In genomic region chr3:103977417-103977816, GRCh38 we compare ENCODE assay signal across 22 cellular contexts.
DNase-seq lines count a peak whose midpoint lies in the region; ATAC-seq and TF ChIP-seq lines count a peak whose summit lies in the region.
"Had no signal": no experiment of that assay in that cellular context is flagged by ENCODE, and none has a peak within 500 bp of the region (broad histone marks: within the 10 kb centered on the region; RNA-seq: fewer than 3 reads in every experiment).

No MANE protein-coding gene starts in this region.

- H3K9me3 ChIP-seq in mesenchymal stem cell (ENCODE audit: control insufficient read depth, low read length): no peaks in the 10 kb centered on the region
- no peaks in the 10 kb centered on the region for H3K9me3 ChIP-seq in neural progenitor cell (ENCODE audit: low read depth)
- H3K9me3 ChIP-seq: BLaER1 had no signal

- H3K9me3 Mint-ChIP-seq in MCF 10A (ENCODE audit: unreplicated experiment) (no peaks in the 10 kb centered on the region), neural progenitor cell (peaks cover 2% of the 10 kb centered on the region)

- no peak overlapping the region for H2BK120ac ChIP-seq in mesenchymal stem cell (ENCODE audit: low read depth, low read length)

- H3K18ac ChIP-seq in mesenchymal stem cell (ENCODE audit: low read depth in 1 of 2, low read length in 2 of 2): no peak overlapping the region

- H3K36me3 ChIP-seq in mesenchymal stem cell (ENCODE audit: control insufficient read depth in 1 of 2, insufficient read depth in 2 of 2, low read depth in 1 of 2, low read length in 2 of 2): no peaks in the 10 kb centered on the region
- H3K36me3 ChIP-seq in neural progenitor cell: no peaks in the 10 kb centered on the region
- H3K36me3 ChIP-seq: BLaER1 had no signal

- H3K27ac Mint-ChIP-seq in MCF 10A (ENCODE audit: low read depth, unreplicated experiment): no peak overlapping the region
- no peak overlapping the region for H3K27ac Mint-ChIP-seq in neural progenitor cell
- H3K27ac Mint-ChIP-seq: CD4-positive, CD25-positive, alpha-beta regulatory T cell; T-helper 17 cell had no signal

- H4K20me1 ChIP-seq in neural progenitor cell (ENCODE audit: low read depth): no peaks in the 10 kb centered on the region
- H4K20me1 ChIP-seq: BLaER1 had no signal

- CTCF ChIA-PET in MCF 10A (lab: Yijun Ruan, JAX): no interaction called here

- H3K4me1 Mint-ChIP-seq in MCF 10A (ENCODE audit: insufficient read depth, unreplicated experiment): no peaks in the 10 kb centered on the region
- H3K4me1 Mint-ChIP-seq in neural progenitor cell: no peaks in the 10 kb centered on the region
- H3K4me1 Mint-ChIP-seq: CD4-positive, CD25-positive, alpha-beta regulatory T cell; T-helper 17 cell had no signal

- H3F3A ChIP-seq in neural progenitor cell (ENCODE audit: low read depth): no peaks in the 10 kb centered on the region

- 100% methylated on average over 1 of the region's 2 CpGs for WGBS in mesenchymal stem cell

- H2BK15ac ChIP-seq in mesenchymal stem cell (ENCODE audit: low read depth, poor library complexity, severe bottlenecking): no peak overlapping the region

- H3K4me3 Mint-ChIP-seq in MCF 10A (ENCODE audit: unreplicated experiment) (no peak overlapping the region), neural progenitor cell (no peak overlapping the region)
- H3K4me3 Mint-ChIP-seq: CD4-positive, CD25-positive, alpha-beta regulatory T cell; T-helper 17 cell had no signal

- no peak overlapping the region for H2AK5ac ChIP-seq in mesenchymal stem cell (ENCODE audit: low read length, severe bottlenecking)

- H3K9ac ChIP-seq in mesenchymal stem cell (ENCODE audit: low read length) (no peak overlapping the region), neural progenitor cell (no peak overlapping the region)
- H3K9ac ChIP-seq: BLaER1 had no signal

- no peaks in the 10 kb centered on the region for H3K36me3 Mint-ChIP-seq in MCF 10A (ENCODE audit: insufficient read depth, unreplicated experiment)
- H3K36me3 Mint-ChIP-seq in neural progenitor cell: no peaks in the 10 kb centered on the region
- H3K36me3 Mint-ChIP-seq: CD4-positive, CD25-positive, alpha-beta regulatory T cell had no signal

- intact Hi-C loops in MCF 10A (cut with micrococcal nuclease): no loop called here

- no peak overlapping the region for H4K8ac ChIP-seq in mesenchymal stem cell (ENCODE audit: low read length)

- H3K4me2 ChIP-seq in mesenchymal stem cell (ENCODE audit: low read length, poor library complexity, severe bottlenecking): no peak overlapping the region
- H3K4me2 ChIP-seq in neural progenitor cell: no peak overlapping the region
- H3K4me2 ChIP-seq: BLaER1 had no signal

- H3K4ac ChIP-seq in mesenchymal stem cell (ENCODE audit: low read depth in 1 of 2, low read length in 2 of 2): no peak overlapping the region

- H2BK5ac ChIP-seq in mesenchymal stem cell (ENCODE audit: low read depth, low read length, poor library complexity, severe bottlenecking): no peak overlapping the region

- H3K27me3 ChIP-seq in mesenchymal stem cell (ENCODE audit: control insufficient read depth in 1 of 2, insufficient read depth in 1 of 2, low read length in 2 of 2) (no peaks in the 10 kb centered on the region), neural progenitor cell (no peaks in the 10 kb centered on the region)
- H3K27me3 ChIP-seq: BLaER1 had no signal

- peak; percentile 22 for DNase-seq in ELR (ENCODE audit: low read depth)
- peak; percentile 13 for DNase-seq in mesenchymal stem cell
- DNase-seq in NCI-H2029 treated with DMSO at 0.1 percent for 48 hours (lab: John Stamatoyannopoulos, UW): no peak
- DNase-seq in MCF 10A (ENCODE audit: unreplicated experiment): no peak
- DNase-seq in neural progenitor cell (ENCODE audit: low spot score): no peak
- DNase-seq: CD4-positive, CD25-positive, alpha-beta regulatory T cell; DMS79; Kasumi-1; MV-4-11; NCI-H1105; NCI-H1436 treated with DMSO at 0.1 percent for 48 hours; NCI-H1930; NCI-H446; NCI-H524 treated with DMSO at 0.1 percent for 48 hours; NCI-H774; NK-92 treated with Interleukin-12 subunit alpha and Interleukin-12 subunit beta, amount 100 ng/mL, for 24 hours; T-helper 17 cell had no signal

- TF ChIP-seq CTCF in MCF 10A (IDR thresholded peaks at IDR 0.05; ENCODE audit: unreplicated experiment) (no peak), neural progenitor cell (IDR thresholded peaks at IDR 0.05) (no peak)

- no peak overlapping the region for H2BK12ac ChIP-seq in mesenchymal stem cell (ENCODE audit: low read length in 2 of 2)

- BruUV-seq in MCF 10A (replicated peaks; lab: Mats Ljungman, UMichigan): no TSS peak

- H3K4me3 ChIP-seq in mesenchymal stem cell (ENCODE audit: insufficient read depth in 1 of 2, low read depth in 1 of 2, low read length in 2 of 2) (no peak overlapping the region), neural progenitor cell (no peak overlapping the region)
- H3K4me3 ChIP-seq: BLaER1, K562 had no signal

- H3K79me2 ChIP-seq in neural progenitor cell (ENCODE audit: low read depth): no peaks in the 10 kb centered on the region

- H3K27ac ChIP-seq in mesenchymal stem cell (ENCODE audit: low read length, poor library complexity, severe bottlenecking) (no peak overlapping the region), neural progenitor cell (no peak overlapping the region)
- H3K27ac ChIP-seq: BLaER1 had no signal

- no peak overlapping the region for H2AFZ ChIP-seq in mesenchymal stem cell (ENCODE audit: low read depth, low read length)
- no peak overlapping the region for H2AFZ ChIP-seq in neural progenitor cell (replicated peaks)

- H3K23ac ChIP-seq in mesenchymal stem cell (ENCODE audit: low read length in 2 of 2): no peak overlapping the region

- H3K14ac ChIP-seq in mesenchymal stem cell (ENCODE audit: low read length in 2 of 2): no peak overlapping the region

- H3K27me3 Mint-ChIP-seq in MCF 10A (ENCODE audit: insufficient read depth, unreplicated experiment) (peaks cover 60% of the 10 kb centered on the region), neural progenitor cell (ENCODE audit: insufficient read depth, low read depth) (no peaks in the 10 kb centered on the region)
- H3K27me3 Mint-ChIP-seq: CD4-positive, CD25-positive, alpha-beta regulatory T cell; T-helper 17 cell had no signal

- H4K91ac ChIP-seq in mesenchymal stem cell (ENCODE audit: low read length): no peak overlapping the region

- no peaks in the 10 kb centered on the region for H3K79me1 ChIP-seq in mesenchymal stem cell (replicated peaks; ENCODE audit: low read length, poor library complexity, severe bottlenecking)

- POLR2A ChIA-PET in MCF 10A (lab: Yijun Ruan, JAX): no interaction called here

- no peaks in the 10 kb centered on the region for H3K4me1 ChIP-seq in mesenchymal stem cell (ENCODE audit: control insufficient read depth, insufficient read depth, low read depth, low read length)
- no peaks in the 10 kb centered on the region for H3K4me1 ChIP-seq in neural progenitor cell
- H3K4me1 ChIP-seq: BLaER1 had no signal

- peak; percentile 35 for ATAC-seq in GM18867 (IDR thresholded peaks at IDR 0.05; ENCODE audit: unreplicated experiment)
- ATAC-seq in HG03460 (IDR thresholded peaks at IDR 0.05; ENCODE audit: unreplicated experiment): peak; percentile 21
- ATAC-seq: K562, SK-N-SH treated with all-trans-retinoic acid at 6 μM for 48 hours, T-helper 17 cell had no signal

Comparison
In these comparisons a context has a peak if more than half of its experiments do, and no peak if none do; other contexts are left out.
1. DNase-seq: peak in ELR (single experiment) and mesenchymal stem cell (single experiment); none in NCI-H2029 treated with DMSO at 0.1 percent for 48 hours (single experiment), MCF 10A (single experiment) and neural progenitor cell (single experiment).